ENCODE assay signal across 22 cellular contexts in the genomic region with DNA sequence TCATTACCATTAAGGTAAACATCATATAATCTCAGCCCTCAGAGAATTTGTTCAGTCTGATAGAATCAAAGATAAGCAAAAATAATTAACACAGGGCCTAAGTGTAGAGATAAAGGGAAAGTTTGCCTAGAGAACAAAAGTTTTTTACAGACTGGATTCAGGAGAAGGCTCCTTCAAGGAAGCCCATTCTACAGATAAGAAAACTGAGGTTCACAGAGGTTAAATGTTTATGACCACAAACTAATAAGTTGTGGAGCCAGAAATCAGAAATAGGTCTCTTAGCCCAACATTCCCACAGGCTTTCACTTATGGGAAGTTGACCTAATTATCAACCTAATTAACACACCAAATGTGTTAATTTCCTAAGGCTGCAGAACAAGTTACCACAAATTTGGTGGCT.
A peak's percentile ranks its signal among the peaks of the same experiment; 100 is the strongest.
DNase-seq lines count a peak whose midpoint lies in the region; ATAC-seq, FAIRE-seq and TF ChIP-seq lines count a peak whose summit lies in the region.
"Had no signal": no experiment of that assay in that cellular context is flagged by ENCODE, and none has a peak within 500 bp of the region (broad histone marks: within the 10 kb centered on the region; RNA-seq: fewer than 3 reads in every experiment).

No MANE protein-coding gene starts in this region.

- H3K9me3 ChIP-seq in H1 (ENCODE audit: insufficient read depth in 2 of 2, low read depth in 1 of 2, low read length in 1 of 2) = no peaks in the 10 kb centered on the region
- H3K9me3 ChIP-seq: A549; BE2C; BLaER1 treated with 17β-estradiol and CSF1 and Interleukin-3, amounts not matched to agents 10 nM and 100 nM had no signal

- H3K36me3 ChIP-seq in H1 (ENCODE audit: control insufficient read depth in 2 of 4, insufficient read depth in 4 of 4, low read length in 3 of 4) = no peaks in the 10 kb centered on the region
- H3K36me3 ChIP-seq: BE2C had no signal

- H2BK12ac ChIP-seq in H1 (ENCODE audit: low read depth, low read length) = no peak overlapping the region

- H2AFZ ChIP-seq in H1 (ENCODE audit: low read length) = no peak overlapping the region
- H2AFZ ChIP-seq: GM23248 had no signal

- H3K4me1 ChIP-seq in H1 (replicated peaks in 1 of 4; ENCODE audit: control insufficient read depth in 3 of 4, insufficient read depth in 4 of 4, low read length in 3 of 4) = no peaks in the 10 kb centered on the region
- H3K4me1 ChIP-seq: A549, BE2C had no signal

- POLR2A ChIA-PET in H1 (lab: Charles Lee; ENCODE audit: partially characterized antibody) = no interaction called here

- H2BK5ac ChIP-seq in H1 (ENCODE audit: low read depth, low read length) = no peak overlapping the region

- no peak overlapping the region for H2BK120ac ChIP-seq in H1 (replicated peaks; ENCODE audit: low read depth, low read length)

- H3K56ac ChIP-seq in H1 (replicated peaks; ENCODE audit: insufficient read length, low read depth, low read length) = no peak overlapping the region

- H2BK20ac ChIP-seq in H1 (ENCODE audit: low read length) = no peak overlapping the region

- no peak overlapping the region for H3K18ac ChIP-seq in H1 (ENCODE audit: extremely low read depth, low read length)

- no peak overlapping the region for H3K9ac ChIP-seq in H1 (replicated peaks in 1 of 4; ENCODE audit: extremely low read depth in 1 of 4, low read depth in 3 of 4, low read length in 3 of 4)
- H3K9ac ChIP-seq: BLaER1 treated with 17β-estradiol and CSF1 and Interleukin-3, amounts not matched to agents 10 nM and 100 nM; GM23248 had no signal

- no peaks in the 10 kb centered on the region for H3K27me3 ChIP-seq in H1 (replicated peaks in 1 of 4; ENCODE audit: control insufficient read depth in 3 of 4, extremely low read depth in 1 of 4, insufficient read depth in 3 of 4, low read length in 3 of 4)
- H3K27me3 ChIP-seq: BE2C; BLaER1 treated with 17β-estradiol and CSF1 and Interleukin-3, amounts not matched to agents 10 nM and 100 nM had no signal

- H2AK5ac ChIP-seq in H1 (ENCODE audit: low read depth, low read length) = no peak overlapping the region

- TF ChIP-seq RAD21 in H1 (IDR thresholded peaks at IDR 0.05 in 1 of 2, conservative IDR thresholded peaks at IDR 0.05 in 1 of 2; ENCODE audit: low read depth in 2 of 2, low read length in 2 of 2) = no peak

- no peak overlapping the region for H3K14ac ChIP-seq in H1 (ENCODE audit: insufficient read length)

- CTCF ChIA-PET in H1 (lab: Charles Lee; ENCODE audit: partially characterized antibody) = no interaction called here

- H4K8ac ChIP-seq in H1 (ENCODE audit: extremely low read depth, insufficient read depth, low read length) = no peak overlapping the region

- H4K5ac ChIP-seq in H1 (ENCODE audit: insufficient read length, low read depth, low read length) = no peak overlapping the region

- H2BK15ac ChIP-seq in H1 (ENCODE audit: low read length) = no peak overlapping the region

- H3K4me3 ChIP-seq in LNCaP clone FGC (ENCODE audit: low read depth, low read length) = no peak overlapping the region
- no peak overlapping the region for H3K4me3 ChIP-seq in H1 (ENCODE audit: extremely low read depth in 1 of 4, insufficient read depth in 2 of 4, low read depth in 3 of 4, low read length in 4 of 4)
- H3K4me3 ChIP-seq: A549; BLaER1 treated with 17β-estradiol and CSF1 and Interleukin-3, amounts not matched to agents 10 nM and 100 nM; GM12878; GM23248 had no signal

- no peak for TF ChIP-seq POLR2A in H1 (IDR thresholded peaks at IDR 0.05; ENCODE audit: control extremely low read depth in 1 of 2, low read depth in 2 of 2, low read length in 2 of 2)

- no peaks in the 10 kb centered on the region for H3K79me2 ChIP-seq in H1 (ENCODE audit: control insufficient read depth in 1 of 2, insufficient read depth in 2 of 2, low read length in 2 of 2)

- H4K20me1 ChIP-seq in H1 (replicated peaks in 1 of 2; ENCODE audit: control insufficient read depth in 1 of 2, insufficient read depth in 2 of 2, low read length in 2 of 2) = no peaks in the 10 kb centered on the region
- H4K20me1 ChIP-seq: BLaER1 treated with 17β-estradiol and CSF1 and Interleukin-3, amounts not matched to agents 10 nM and 100 nM had no signal

- ATAC-seq in HG03280 (IDR thresholded peaks at IDR 0.05; ENCODE audit: unreplicated experiment) (no peak), HG02759 (IDR thresholded peaks at IDR 0.05; ENCODE audit: unreplicated experiment) (no peak)
- ATAC-seq: A549, GM12878 had no signal

- no peak for FAIRE-seq in H1 (lab: Jason Lieb, UNC)
- FAIRE-seq: A549, GM12878, H54 had no signal

- no peak overlapping the region for H3K4ac ChIP-seq in H1 (replicated peaks; ENCODE audit: insufficient read length, low read depth, low read length)

- H3K79me1 ChIP-seq in H1 (ENCODE audit: low read depth, low read length) = no peaks in the 10 kb centered on the region

- H3K23ac ChIP-seq in H1 (ENCODE audit: insufficient read length) = no peak overlapping the region

- DNase-seq in NCI-H146 (lab: John Stamatoyannopoulos, UW) (peak; percentile 40), NCI-H146 treated with DMSO at 0.1 percent for 48 hours (lab: John Stamatoyannopoulos, UW; ENCODE audit: unreplicated experiment) (no peak), LNCaP clone FGC (ENCODE audit: low read depth) (peak; percentile 67), H1 (ENCODE audit: low read depth in 1 of 2, low spot score in 2 of 2) (no peak), NCI-H1417 treated with DMSO at 0.1 percent for 48 hours (lab: John Stamatoyannopoulos, UW) (no peak)
- DNase-seq: 8988T; ACHN; AML-193; BE2C; CD4-positive, alpha-beta T cell; CD8-positive, alpha-beta memory T cell; DMS 273 treated with DMSO at 0.1 percent for 48 hours; DMS79; EL; GDM1; GM23248 had no signal

- no peak for TF ChIP-seq CTCF in LNCaP clone FGC (IDR thresholded peaks at IDR 0.05; ENCODE audit: control insufficient read depth, extremely low read depth, insufficient read depth)
- TF ChIP-seq CTCF in H1 (IDR thresholded peaks at IDR 0.05; ENCODE audit: control extremely low read depth in 1 of 3, insufficient read depth in 1 of 3, low read depth in 1 of 3, low read length in 3 of 3) = no peak

- H4K91ac ChIP-seq in H1 (replicated peaks; ENCODE audit: insufficient read length, low read length) = no peak overlapping the region

- no peak overlapping the region for H3K27ac ChIP-seq in H1 (ENCODE audit: low read depth, low read length)
- H3K27ac ChIP-seq: A549; BLaER1 treated with 17β-estradiol and CSF1 and Interleukin-3, amounts not matched to agents 10 nM and 100 nM; GM23248 had no signal

- H3K23me2 ChIP-seq in H1 (ENCODE audit: low read depth, low read length) = no peaks in the 10 kb centered on the region

- H3K4me2 ChIP-seq in H1 (ENCODE audit: insufficient read depth in 1 of 2, low read depth in 2 of 2, low read length in 2 of 2) = no peak overlapping the region
- H3K4me2 ChIP-seq: A549 had no signal

- TF ChIP-seq EP300 in H1 (IDR thresholded peaks at IDR 0.05; ENCODE audit: borderline replicate concordance in 1 of 2, low read depth in 2 of 2, low read length in 2 of 2) = no peak

TF ChIP-seq in H1, 55 proteins besides CTCF, POLR2A, EP300 and RAD21:
- TF ChIP-seq TAF1 (IDR thresholded peaks at IDR 0.05; ENCODE audit: low read depth, low read length) (no peak), KDM1A (IDR thresholded peaks at IDR 0.05; ENCODE audit: borderline replicate concordance, low read length) (peak; percentile 45; the same call in 1 of the 2 replicates)

Comparison
In these comparisons a context has a peak if more than half of its experiments do, and no peak if none do; other contexts are left out.
1. DNase-seq: peak in NCI-H146 (single experiment) and LNCaP clone FGC (single experiment); none in NCI-H146 treated with DMSO at 0.1 percent for 48 hours (single experiment), H1 (0 of 2) and NCI-H1417 treated with DMSO at 0.1 percent for 48 hours (single experiment).